Comparison of ENCODE assay signal across 25 cellular contexts in the genomic region with DNA sequence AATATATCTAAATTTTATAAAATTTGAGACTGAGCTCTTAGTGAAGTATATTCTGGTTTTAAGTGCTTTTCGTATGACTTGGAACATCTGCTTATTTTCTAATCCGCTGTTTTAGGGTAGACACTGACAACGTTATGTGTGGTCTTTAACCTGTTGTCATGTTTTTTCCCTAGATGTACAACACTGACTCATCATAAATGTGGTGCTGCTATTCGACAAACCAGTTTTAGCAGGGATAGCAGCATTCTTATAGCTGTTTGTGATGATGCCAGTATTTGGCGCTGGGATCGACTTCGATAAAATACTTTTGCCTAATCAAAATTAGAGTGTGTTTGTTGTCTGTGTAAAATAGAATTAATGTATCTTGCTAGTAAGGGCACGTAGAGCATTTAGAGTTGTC.
"Had no signal": no experiment of that assay in that cellular context is flagged by ENCODE, and none has a peak within 500 bp of the region (broad histone marks: within the 10 kb centered on the region; RNA-seq: fewer than 3 reads in every experiment).

No MANE protein-coding gene starts in this region.

- H3K4me3 ChIP-seq: Peyer's patch, SJCRH30 had no signal

- H3K27me3 Mint-ChIP-seq: activated CD8-positive, alpha-beta memory T cell treated with anti-CD3 and anti-CD28 coated beads, Interleukin-2, amount 10 ng/mL, durations not matched to agents 7 days and 5 days; activated naive CD4-positive, alpha-beta T cell treated with anti-CD3 and anti-CD28 coated beads, Interleukin-2, amount 10 ng/mL, durations not matched to agents 7 days and 5 days; activated naive CD8-positive, alpha-beta T cell treated with anti-CD3 and anti-CD28 coated beads, Interleukin-2, amount 10 ng/mL, durations not matched to agents 7 days and 5 days; activated T-cell treated with anti-CD3 and anti-CD28 coated beads, Interleukin-2, amount 50 U/mL, for 24 hours; activated T-helper 17 cell treated with anti-CD3 and anti-CD28 coated beads, Interleukin-2, amount 50 U/mL, for 72 hours had no signal

- H3K27ac Mint-ChIP-seq: activated CD8-positive, alpha-beta memory T cell treated with anti-CD3 and anti-CD28 coated beads, Interleukin-2, amount 10 ng/mL, durations not matched to agents 7 days and 5 days; activated naive CD4-positive, alpha-beta T cell treated with anti-CD3 and anti-CD28 coated beads, Interleukin-2, amount 10 ng/mL, durations not matched to agents 7 days and 5 days; activated naive CD8-positive, alpha-beta T cell treated with anti-CD3 and anti-CD28 coated beads, Interleukin-2, amount 10 ng/mL, durations not matched to agents 7 days and 5 days; activated T-cell treated with anti-CD3 and anti-CD28 coated beads, Interleukin-2, amount 50 U/mL, for 24 hours; activated T-helper 17 cell treated with anti-CD3 and anti-CD28 coated beads, Interleukin-2, amount 50 U/mL, for 72 hours; T-helper 2 cell treated with Interferon-gamma antibody and Interleukin-4, amounts not matched to agents 5 μg/mL and 100 μg/mL, for 36 hours had no signal

- ATAC-seq: activated CD4-positive, CD25-positive, alpha-beta regulatory T cell treated with anti-CD3 and anti-CD28 coated beads, Interleukin-2, amount 50 U/mL, for 24 hours; activated CD8-positive, alpha-beta memory T cell treated with anti-CD3 and anti-CD28 coated beads, Interleukin-2, amount 10 ng/mL, durations not matched to agents 7 days and 5 days; activated T-helper 17 cell treated with anti-CD3 and anti-CD28 coated beads, Interleukin-2, amount 50 U/mL, for 72 hours; SK-N-SH treated with all-trans-retinoic acid at 6 μM for 48 hours had no signal

- H3K4me3 Mint-ChIP-seq: activated CD8-positive, alpha-beta memory T cell treated with anti-CD3 and anti-CD28 coated beads, Interleukin-2, amount 10 ng/mL, durations not matched to agents 7 days and 5 days; activated naive CD4-positive, alpha-beta T cell treated with anti-CD3 and anti-CD28 coated beads, Interleukin-2, amount 10 ng/mL, durations not matched to agents 7 days and 5 days; activated naive CD8-positive, alpha-beta T cell treated with anti-CD3 and anti-CD28 coated beads, Interleukin-2, amount 10 ng/mL, durations not matched to agents 7 days and 5 days; activated T-cell treated with anti-CD3 and anti-CD28 coated beads, Interleukin-2, amount 50 U/mL, for 24 hours; activated T-helper 17 cell treated with anti-CD3 and anti-CD28 coated beads, Interleukin-2, amount 50 U/mL, for 72 hours; T-helper 2 cell treated with Interferon-gamma antibody and Interleukin-4, amounts not matched to agents 5 μg/mL and 100 μg/mL, for 36 hours had no signal

- H3K27me3 ChIP-seq: Peyer's patch, SJCRH30 had no signal

- H3K27ac ChIP-seq: Peyer's patch, RWPE1, SJCRH30 had no signal

- H3K9me3 ChIP-seq: Peyer's patch, SJCRH30 had no signal

- H3K9me3 Mint-ChIP-seq: activated naive CD4-positive, alpha-beta T cell treated with anti-CD3 and anti-CD28 coated beads, Interleukin-2, amount 10 ng/mL, durations not matched to agents 7 days and 5 days; activated T-cell treated with anti-CD3 and anti-CD28 coated beads, Interleukin-2, amount 50 U/mL, for 24 hours; activated T-helper 17 cell treated with anti-CD3 and anti-CD28 coated beads, Interleukin-2, amount 50 U/mL, for 72 hours; T-helper 2 cell treated with Interferon-gamma antibody and Interleukin-4, amounts not matched to agents 5 μg/mL and 100 μg/mL, for 36 hours had no signal

- DNase-seq: activated CD4-positive, alpha-beta T cell treated with anti-CD3 and anti-CD28 coated beads for 48 hours; activated CD4-positive, alpha-beta T cell treated with anti-CD3 and anti-CD28 coated beads, Interleukin-2, amount 50 U/mL, for 48 hours; activated CD8-positive, alpha-beta memory T cell treated with anti-CD3 and anti-CD28 coated beads, Interleukin-2, amount 10 ng/mL, durations not matched to agents 7 days and 5 days; activated gamma-delta T cell treated with Interleukin-2 at 50 U/mL for 16 hours; activated naive CD4-positive, alpha-beta T cell treated with anti-CD3 and anti-CD28 coated beads, Interleukin-2, amount 10 ng/mL, durations not matched to agents 7 days and 5 days; activated naive CD8-positive, alpha-beta T cell treated with anti-CD3 and anti-CD28 coated beads, Interleukin-2, amount 10 ng/mL, durations not matched to agents 7 days and 5 days; activated T-cell treated with anti-CD3 and anti-CD28 coated beads, Interleukin-2, amount 50 U/mL, for 24 hours; amniotic stem cell; cerebellar nuclear complex; Kasumi-1; KBM-7; NCI-H1105 treated with DMSO at 0.1 percent for 48 hours; NCI-H1436 treated with DMSO at 0.1 percent for 48 hours; NCI-H187; NCI-H2081; NCI-H510A treated with DMSO at 0.1 percent for 48 hours; Peyer's patch; Right ventricle myocardium superior; SJCRH30; SW 1271 had no signal

- H3K4me1 ChIP-seq: Peyer's patch, SJCRH30 had no signal
